9 cellular contexts compared by ENCODE assay signal in the genomic region with DNA sequence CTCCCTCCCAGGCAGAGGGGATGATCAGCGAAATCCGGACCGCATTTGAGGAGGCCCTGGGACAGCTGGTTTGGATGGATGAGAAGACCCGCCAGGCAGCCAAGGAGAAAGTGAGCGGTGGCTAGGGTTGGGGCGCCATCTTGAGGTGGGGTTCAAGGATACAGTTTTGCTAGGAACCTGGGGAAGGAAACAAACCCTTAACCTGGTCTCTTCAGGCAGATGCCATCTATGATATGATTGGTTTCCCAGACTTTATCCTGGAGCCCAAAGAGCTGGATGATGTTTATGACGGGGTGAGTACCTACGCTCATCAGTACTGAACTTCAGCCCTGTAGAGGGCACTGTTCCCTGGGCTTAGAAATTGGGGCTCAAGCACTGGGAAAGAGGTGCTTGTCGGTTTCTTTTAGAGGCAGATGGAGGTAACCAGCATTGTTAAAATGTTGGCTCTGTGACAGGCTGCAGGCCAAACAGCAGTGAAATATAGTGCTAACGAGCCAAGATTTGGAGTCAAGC. TPM values are rescaled to one million over a fixed set of nuclear protein-coding genes. Genes with fewer than 3 reads are reported as not detected.
DNase-seq lines count a peak whose midpoint lies in the region; ATAC-seq and TF ChIP-seq lines count a peak whose summit lies in the region.
"Had no signal": no experiment of that assay in that cellular context is flagged by ENCODE, and none has a peak within 500 bp of the region (broad histone marks: within the 10 kb centered on the region; RNA-seq: fewer than 3 reads in every experiment).

No MANE protein-coding gene starts in this region.

- H3K4me3 ChIP-seq in KMS-11 (IDR thresholded peaks at IDR 0.05; ENCODE audit: insufficient read depth, low read depth, low read length) (no peak overlapping the region), PC-9 (no peak overlapping the region), osteoblast (ENCODE audit: insufficient read depth, low read length) (no peak overlapping the region), aorta (ENCODE audit: low read length in 2 of 2) (no peak overlapping the region)
- H3K4me3 ChIP-seq: SK-N-MC had no signal

- H4K20me1 ChIP-seq in KMS-11 (ENCODE audit: insufficient read depth) = no peaks in the 10 kb centered on the region
- H4K20me1 ChIP-seq in PC-9 (ENCODE audit: insufficient read depth) = no peaks in the 10 kb centered on the region
- H4K20me1 ChIP-seq in osteoblast (ENCODE audit: insufficient read depth, low read length) = no peaks in the 10 kb centered on the region

- H3K36me3 ChIP-seq in KMS-11 (ENCODE audit: insufficient read depth) (no peaks in the 10 kb centered on the region), PC-9 (ENCODE audit: low read depth) (no peaks in the 10 kb centered on the region), osteoblast (ENCODE audit: insufficient read depth, low read length) (no peaks in the 10 kb centered on the region), aorta (ENCODE audit: control insufficient read depth in 1 of 2, insufficient read depth in 2 of 2, low read length in 1 of 2) (no peaks in the 10 kb centered on the region)

- no peaks in the 10 kb centered on the region for H3K79me2 ChIP-seq in KMS-11 (ENCODE audit: insufficient read depth, low read depth)
- no peaks in the 10 kb centered on the region for H3K79me2 ChIP-seq in PC-9 (ENCODE audit: low read depth)
- H3K79me2 ChIP-seq in osteoblast (ENCODE audit: insufficient read depth, low read length) = no peaks in the 10 kb centered on the region

- peak overlapping the region; percentile 18; the same call in 1 of the 2 replicates for H2AFZ ChIP-seq in KMS-11 (ENCODE audit: low read depth)
- no peak overlapping the region for H2AFZ ChIP-seq in PC-9
- H2AFZ ChIP-seq in osteoblast (ENCODE audit: low read length) = peak overlapping the region; percentile 29

- DNase-seq in DMS153 treated with DMSO at 0.1 percent for 48 hours (lab: John Stamatoyannopoulos, UW; ENCODE audit: unreplicated experiment) (peak; percentile 9), PC-9 (peak; percentile 63 to 75), fibroblast of peridontal ligament (ENCODE audit: extremely low read depth) (peak; percentile 48), osteoblast (ENCODE audit: insufficient read length, low spot score, missing footprints) (peak; percentile 92), aorta (peak; percentile 54 to 75)
- DNase-seq in activated T-cell treated with anti-CD3 and anti-CD28 coated beads, Interleukin-2, amount 50 U/mL, for 48 hours = peak; percentile 79 to 84

- BruUV-seq in PC-9 (replicated peaks; lab: Mats Ljungman, UMichigan) = no TSS peak

- H3K9me3 ChIP-seq in PC-9 (ENCODE audit: insufficient read depth, low read depth) (no peaks in the 10 kb centered on the region), osteoblast (ENCODE audit: low read depth, low read length) (no peaks in the 10 kb centered on the region), aorta (ENCODE audit: control insufficient read depth, low read length) (no peaks in the 10 kb centered on the region)

- H3K4me1 ChIP-seq in KMS-11 (ENCODE audit: low read depth, poor library complexity, severe bottlenecking) = no peaks in the 10 kb centered on the region
- no peaks in the 10 kb centered on the region for H3K4me1 ChIP-seq in PC-9 (replicated peaks; ENCODE audit: insufficient read depth)
- no peaks in the 10 kb centered on the region for H3K4me1 ChIP-seq in osteoblast (ENCODE audit: insufficient read depth, low read length)
- H3K4me1 ChIP-seq in aorta (ENCODE audit: control insufficient read depth in 1 of 2, insufficient read depth in 2 of 2, low read length in 2 of 2) = no peaks in the 10 kb centered on the region

- POLR2A ChIA-PET in PC-9 (lab: Charles Lee; ENCODE audit: unreplicated experiment) = no interaction called here

- H3K27ac ChIP-seq in KMS-11 (no peak overlapping the region), PC-9 (no peak overlapping the region), osteoblast (ENCODE audit: low read depth, low read length) (no peak overlapping the region), aorta (ENCODE audit: low read depth in 1 of 2, low read length in 2 of 2) (no peak overlapping the region)
- H3K27ac ChIP-seq: SK-N-MC had no signal

- H3K4me2 ChIP-seq in KMS-11 (no peak overlapping the region), PC-9 (no peak overlapping the region), osteoblast (ENCODE audit: insufficient read depth, low read length) (no peak overlapping the region)

- no peak for ATAC-seq in aorta (ENCODE audit: low FRiP score)
- ATAC-seq in GM19328 (IDR thresholded peaks at IDR 0.05; ENCODE audit: unreplicated experiment) = no peak

- intact Hi-C loops in PC-9 (cut with micrococcal nuclease; ENCODE audit: unreplicated experiment) (loop anchor here (1.0 to 10.0 kb wide), 9 partner anchors 39 to 1167 kb away; a partner anchor contains a TSS), aorta (cut with DNase I) (no loop called here)

- no peak overlapping the region for H3K9ac ChIP-seq in KMS-11

- 9 to 14% methylated on average over 10 of the region's 10 CpGs for WGBS in aorta, 2 donors

- H3F3A ChIP-seq in PC-9 (ENCODE audit: insufficient read depth, low read depth) = no peaks in the 10 kb centered on the region

- TF ChIP-seq CTCF in KMS-11 (conservative IDR thresholded peaks at IDR 0.05; ENCODE audit: low read depth, low read length) = peak; percentile 89
- peak; percentile 81 for TF ChIP-seq CTCF in PC-9 (conservative IDR thresholded peaks at IDR 0.05)
- peak; percentile 82 for TF ChIP-seq CTCF in osteoblast (IDR thresholded peaks at IDR 0.05; ENCODE audit: extremely low read depth, low read depth, low read length)

- CTCF ChIA-PET in PC-9 (lab: Charles Lee) = interaction anchor here (0.5 to 1.3 kb wide), 4 partner anchors 64 to 394 kb away, joined by 3 to 10 read pairs (median 6); no protein-coding TSS in a partner anchor

- H3K9me2 ChIP-seq in PC-9 (ENCODE audit: insufficient read depth) = no peaks in the 10 kb centered on the region

- H3K27me3 ChIP-seq in KMS-11 (ENCODE audit: insufficient read depth, low read depth) (no peaks in the 10 kb centered on the region; the same call in 1 of the 2 replicates), PC-9 (ENCODE audit: insufficient read depth, low read depth) (no peaks in the 10 kb centered on the region; the same call in 1 of the 2 replicates), osteoblast (ENCODE audit: insufficient read depth, low read length) (peaks cover 20% of the 10 kb centered on the region), aorta (ENCODE audit: control insufficient read depth in 1 of 2, insufficient read depth in 2 of 2, low read length in 1 of 2) (no peaks in the 10 kb centered on the region)

RNA-seq across cellular contexts. Expression of a gene that starts 9.6 kb away (rescaled TPM):
- total RNA-seq in PC-9 (2021) = 521 and 788 TPM in 2 replicates
- total RNA-seq in osteoblast = 259 and 301 TPM in 2 replicates
- total RNA-seq in aorta = 100 to 1,000 TPM; 139 to 143 TPM
- polyA plus RNA-seq in aorta = 100 to 1,000 TPM; 116 to 139 TPM

RNA-seq across cellular contexts. Expression of a gene that starts 13.7 kb away (rescaled TPM):
- not detected in 2 replicates for total RNA-seq in PC-9 (2021)
- not detected in 2 replicates for total RNA-seq in osteoblast
- total RNA-seq in aorta = not detected
- polyA plus RNA-seq in aorta = not detected

RNA-seq across cellular contexts. Expression of a gene that starts 24.9 kb away (rescaled TPM):
- total RNA-seq in PC-9 (2021) = 657 and 721 TPM in 2 replicates
- total RNA-seq in osteoblast = 215 and 245 TPM in 2 replicates
- 100 to 1,000 TPM; 234 to 285 TPM for total RNA-seq in aorta
- polyA plus RNA-seq in aorta = 100 to 1,000 TPM in 1 of 2 donors, 10 to 100 TPM in 1; 72.8 to 140 TPM

RNA-seq across cellular contexts. Expression of a gene that starts 28.1 kb away (rescaled TPM):
- 2.2 and 2.6 TPM in 2 replicates for total RNA-seq in PC-9 (2021)
- not detected in 2 replicates for total RNA-seq in osteoblast
- under 1 TPM; 0.26 to 0.36 TPM for total RNA-seq in aorta
- polyA plus RNA-seq in aorta = not detected

RNA-seq across cellular contexts. Expression of a gene that starts 40.0 kb away (rescaled TPM):
- 11.7 and 12.1 TPM in 2 replicates for total RNA-seq in PC-9 (2021)
- total RNA-seq in osteoblast = 2.7 and 3.3 TPM in 2 replicates
- total RNA-seq in aorta = 1 to 10 TPM; 1.5 to 1.8 TPM
- polyA plus RNA-seq in aorta = 1 to 10 TPM in 1 of 2 donors, under 1 TPM in 1; 0.41 to 3.0 TPM

Comparison
In these comparisons a context has a peak if more than half of its experiments do, and no peak if none do; other contexts are left out.
1. DNase-seq: peak in every context shown above with its lines; median percentile 92 in osteoblast; 82 in activated T-cell treated with anti-CD3 and anti-CD28 coated beads, Interleukin-2, amount 50 U/mL, for 48 hours; 69 in PC-9; 64 in aorta; 48 in fibroblast of peridontal ligament; 9 in DMS153 treated with DMSO at 0.1 percent for 48 hours.